ENCODE assay signal across 11 cellular contexts in genomic region chr2:202031261-202031986, GRCh38. TPM values are rescaled to one million over a fixed set of nuclear protein-coding genes. Genes with fewer than 3 reads are reported as not detected.
DNase-seq lines count a peak whose midpoint lies in the region; ATAC-seq and TF ChIP-seq lines count a peak whose summit lies in the region.
"Had no signal": no experiment of that assay in that cellular context is flagged by ENCODE, and none has a peak within 500 bp of the region (broad histone marks: within the 10 kb centered on the region; RNA-seq: fewer than 3 reads in every experiment).

No MANE protein-coding gene starts in this region.

- H4K91ac ChIP-seq in neuronal stem cell (ENCODE audit: low read depth, low read length, poor library complexity): no peak overlapping the region

- CTCF ChIA-PET in CD4-positive, alpha-beta memory T cell (lab: Charles Lee; ENCODE audit: partially characterized antibody): no interaction called here

- TF ChIP-seq CTCF in esophagus muscularis mucosa (IDR thresholded peaks at IDR 0.05): no peak
- TF ChIP-seq CTCF in body of pancreas (IDR thresholded peaks at IDR 0.05): no peak

- peaks cover 13% of the 10 kb centered on the region for H3K27me3 ChIP-seq in CD4-positive, alpha-beta memory T cell (ENCODE audit: insufficient read depth, low read length)
- H3K27me3 ChIP-seq in NT2/D1 (ENCODE audit: insufficient read depth, insufficient read length) (peaks cover 53% of the 10 kb centered on the region), esophagus muscularis mucosa (peaks cover 0 to 11% (median 0%) of the 10 kb centered on the region in 4 donors), neuronal stem cell (ENCODE audit: control insufficient read depth in 3 of 3, insufficient read depth in 3 of 3, low read depth in 1 of 3, low read length in 3 of 3) (no peaks in the 10 kb centered on the region), body of pancreas (peaks cover 0 to 9% of the 10 kb centered on the region in 2 donors)

- H3K4me1 Mint-ChIP-seq in CD4-positive, alpha-beta memory T cell: peaks cover 8 to 15% (median 10%) of the 10 kb centered on the region in 4 donors

- peak overlapping the region; percentile 4 to 94 (median 74) for H3K4me3 Mint-ChIP-seq in CD4-positive, alpha-beta memory T cell

- ATAC-seq in body of pancreas: no peak

- no peak overlapping the region for H3K4me3 ChIP-seq in CD4-positive, alpha-beta memory T cell (ENCODE audit: low read length in 2 of 2)
- H3K4me3 ChIP-seq in NT2/D1 (ENCODE audit: insufficient read length, low read depth) (peak overlapping the region; percentile 82), esophagus muscularis mucosa (peak overlapping the region; percentile 70 to 94 (median 80)), neuronal stem cell (ENCODE audit: low read length in 2 of 2) (peak overlapping the region in 1 of 2 donors; percentile 82), body of pancreas (no peak overlapping the region)

- no peak overlapping the region for H2BK120ac ChIP-seq in neuronal stem cell (ENCODE audit: low read depth, low read length)

- no peak overlapping the region for H2BK5ac ChIP-seq in neuronal stem cell (ENCODE audit: low read length)

- peaks cover 7% of the 10 kb centered on the region for H3K79me1 ChIP-seq in neuronal stem cell (ENCODE audit: low read depth, low read length)

- WGBS in esophagus muscularis mucosa: 64% methylated on average over 5 of the region's 5 CpGs
- no CpG with 5 or more reads among the region's 5 CpGs for WGBS in neuronal stem cell (ENCODE audit: extremely low coverage in 2 of 2, insufficient read length in 2 of 2, insufficient replicate concordance in 1 of 2), 2 donors
- 62 to 80% methylated on average over 5 of the region's 5 CpGs for WGBS in body of pancreas, 2 donors

- H3K36me3 ChIP-seq in CD4-positive, alpha-beta memory T cell (ENCODE audit: insufficient read depth, low read length): no peaks in the 10 kb centered on the region
- H3K36me3 ChIP-seq in NT2/D1 (ENCODE audit: insufficient read depth, insufficient read length, low read length) (peaks cover 16% of the 10 kb centered on the region), esophagus muscularis mucosa (no peaks in the 10 kb centered on the region), neuronal stem cell (replicated peaks in 1 of 2; ENCODE audit: control insufficient read depth in 2 of 2, insufficient read depth in 2 of 2, low read length in 2 of 2) (peaks cover 4 to 13% of the 10 kb centered on the region in 2 donors), body of pancreas (replicated peaks in 1 of 2; ENCODE audit: insufficient read depth in 1 of 2, low read depth in 2 of 2) (no peaks in the 10 kb centered on the region)

- no peak overlapping the region for H3K14ac ChIP-seq in neuronal stem cell (ENCODE audit: low read length)

- H3K27me3 Mint-ChIP-seq in CD4-positive, alpha-beta memory T cell: peaks cover 1 to 4% of the 10 kb centered on the region in 2 donors

- H3K9me3 ChIP-seq in CD4-positive, alpha-beta memory T cell (ENCODE audit: control insufficient read depth in 1 of 2, low read length in 2 of 2): no peaks in the 10 kb centered on the region
- H3K9me3 ChIP-seq in NT2/D1 (ENCODE audit: insufficient read depth, low read length) (no peaks in the 10 kb centered on the region; the same call in 1 of the 2 replicates), esophagus muscularis mucosa (no peaks in the 10 kb centered on the region), neuronal stem cell (replicated peaks in 1 of 2; ENCODE audit: control insufficient read depth in 2 of 2, insufficient read depth in 1 of 2, low read depth in 1 of 2, low read length in 2 of 2) (peaks cover 0 to 10% of the 10 kb centered on the region in 2 donors), body of pancreas (no peaks in the 10 kb centered on the region)

- H3K27ac Mint-ChIP-seq in CD4-positive, alpha-beta memory T cell: peak overlapping the region in 2 of 7 donors; percentile 6 to 84

- POLR2A ChIA-PET in CD4-positive, alpha-beta memory T cell (lab: Charles Lee; ENCODE audit: partially characterized antibody): no interaction called here

- H2BK15ac ChIP-seq in neuronal stem cell (ENCODE audit: low read length): no peak overlapping the region

- no peak for TF ChIP-seq EP300 in esophagus muscularis mucosa (IDR thresholded peaks at IDR 0.05)

- no peak overlapping the region for H3K27ac ChIP-seq in CD4-positive, alpha-beta memory T cell (ENCODE audit: low read depth, low read length)
- H3K27ac ChIP-seq in esophagus muscularis mucosa (replicated peaks in 1 of 4) (peak overlapping the region; percentile 96 to 99 (median 98)), neuronal stem cell (replicated peaks; ENCODE audit: low read length) (no peak overlapping the region), body of pancreas (no peak overlapping the region)

- peak overlapping the region; percentile 86 for H2AFZ ChIP-seq in neuronal stem cell (ENCODE audit: low read length)

- H2AK5ac ChIP-seq in neuronal stem cell (ENCODE audit: low read depth, low read length): no peak overlapping the region

- no peak overlapping the region for H3K4ac ChIP-seq in neuronal stem cell (ENCODE audit: low read length)

- no peaks in the 10 kb centered on the region for H3K9me3 Mint-ChIP-seq in CD4-positive, alpha-beta memory T cell

- H2BK12ac ChIP-seq in neuronal stem cell (ENCODE audit: low read length): no peak overlapping the region

- peak overlapping the region; percentile 94 for H3K4me2 ChIP-seq in neuronal stem cell (ENCODE audit: insufficient read depth, low read length, poor library complexity, severe bottlenecking)

- H3K18ac ChIP-seq in neuronal stem cell (ENCODE audit: low read length): no peak overlapping the region

- no peak overlapping the region for H3K23ac ChIP-seq in neuronal stem cell (ENCODE audit: low read depth, low read length, poor library complexity)

- H3K4me1 ChIP-seq in CD4-positive, alpha-beta memory T cell (ENCODE audit: insufficient read depth, low read length): peaks cover 21% of the 10 kb centered on the region
- H3K4me1 ChIP-seq in NT2/D1 (ENCODE audit: insufficient read depth, insufficient read length): peaks cover 7% of the 10 kb centered on the region
- H3K4me1 ChIP-seq in esophagus muscularis mucosa: peaks cover 25 to 41% (median 31%) of the 10 kb centered on the region in 4 donors
- H3K4me1 ChIP-seq in neuronal stem cell (ENCODE audit: control insufficient read depth in 2 of 2, insufficient read depth in 1 of 2, low read depth in 1 of 2, low read length in 2 of 2): peaks cover 2 to 13% of the 10 kb centered on the region in 2 donors
- peaks cover 22% of the 10 kb centered on the region for H3K4me1 ChIP-seq in body of pancreas

- TF ChIP-seq POLR2A in esophagus muscularis mucosa (IDR thresholded peaks at IDR 0.05; ENCODE audit: low read depth): no peak
- TF ChIP-seq POLR2A in body of pancreas (IDR thresholded peaks at IDR 0.05): no peak

- no peak overlapping the region for H4K8ac ChIP-seq in neuronal stem cell (ENCODE audit: low read depth, low read length)

- DNase-seq in CD4-positive, alpha-beta memory T cell: no peak
- no peak for DNase-seq in NT2/D1 (ENCODE audit: low read depth, low spot score)
- no peak for DNase-seq in esophagus muscularis mucosa (ENCODE audit: extremely low spot score)
- DNase-seq in neuronal stem cell (ENCODE audit: low spot score): no peak
- no peak for DNase-seq in NCI-H1694 (lab: John Stamatoyannopoulos, UW)
- no peak for DNase-seq in body of pancreas
- DNase-seq in cerebellum (ENCODE audit: low spot score): no peak
- no peak for DNase-seq in SHP77 treated with DMSO at 0.1 percent for 48 hours (lab: John Stamatoyannopoulos, UW)
- DNase-seq: NCI-H187, T-helper 9 cell had no signal

- no peak overlapping the region for H3K9ac ChIP-seq in NT2/D1 (ENCODE audit: insufficient read length, low read depth)
- H3K9ac ChIP-seq in neuronal stem cell (ENCODE audit: low read depth, low read length, poor library complexity): no peak overlapping the region

- intact Hi-C loops in CD4-positive, alpha-beta memory T cell (cut with micrococcal nuclease): loop anchor here (5.0 to 10.0 kb wide), 5 partner anchors 233 to 1657 kb away; partner anchors contain the start of genes ALS2, BMPR2 and NOP58
- intact Hi-C loops in esophagus muscularis mucosa (cut with DNase I): loop anchor here (5.0 to 10.0 kb wide), 2 partner anchors 169 to 237 kb away; no protein-coding TSS in a partner anchor
- intact Hi-C loops in body of pancreas (cut with DNase I): no loop called here

- H3K36me3 Mint-ChIP-seq in CD4-positive, alpha-beta memory T cell: peaks cover 0 to 9% of the 10 kb centered on the region in 2 donors

RNA-seq across cellular contexts. Expression of gene FZD7, which starts 2.2 kb away (rescaled TPM):
- total RNA-seq in CD4-positive, alpha-beta memory T cell: under 1 TPM; 0.47 to 0.61 TPM
- polyA plus RNA-seq in CD4-positive, alpha-beta memory T cell: not detected
- total RNA-seq in esophagus muscularis mucosa (10 to 100 TPM; 51.5 to 67.7 (median 57.7) TPM), body of pancreas (1 to 10 TPM in 1 of 2 donors, under 1 TPM in 1; 0.66 to 2.9 TPM), cerebellum (48.7 TPM)
- 97.9 TPM for polyA plus RNA-seq in neuronal stem cell (2013, experiment 1 of 2)
- polyA plus RNA-seq in neuronal stem cell (2013, experiment 2 of 2): 102 TPM

RNA-seq across cellular contexts. Expression of gene KIAA2012, which starts 41.6 kb away (rescaled TPM):
- total RNA-seq in CD4-positive, alpha-beta memory T cell: not detected
- polyA plus RNA-seq in CD4-positive, alpha-beta memory T cell: not detected
- under 1 TPM in 1 of 4 donors, not detected in 3; 0.45 TPM for total RNA-seq in esophagus muscularis mucosa
- 0.07 TPM for polyA plus RNA-seq in neuronal stem cell (2013, experiment 1 of 2)
- polyA plus RNA-seq in neuronal stem cell (2013, experiment 2 of 2): 0.04 TPM
- not detected for total RNA-seq in body of pancreas
- total RNA-seq in cerebellum: 1.00 TPM
- total RNA-seq: mononuclear cell had no signal

Comparison
In these comparisons a context has a peak if more than half of its experiments do, and no peak if none do; other contexts are left out.
1. H3K27ac ChIP-seq: peak in esophagus muscularis mucosa (4 of 4); none in CD4-positive, alpha-beta memory T cell (single experiment), neuronal stem cell (single experiment) and body of pancreas (0 of 4).
2. H3K4me3 ChIP-seq: peak in NT2/D1 (single experiment) and esophagus muscularis mucosa (4 of 4); none in CD4-positive, alpha-beta memory T cell (0 of 2) and body of pancreas (0 of 2).
3. RNA of gene FZD7, which starts 2.2 kb away (total RNA-seq): 51.5 to 67.7 TPM in esophagus muscularis mucosa and 48.7 TPM in cerebellum (single experiment); 0.66 to 2.9 TPM in body of pancreas and 0.47 to 0.61 TPM in CD4-positive, alpha-beta memory T cell; every median in the first group is over 10 times any median in the second.